ENCODE assay signal across 15 cellular contexts in the genomic region with DNA sequence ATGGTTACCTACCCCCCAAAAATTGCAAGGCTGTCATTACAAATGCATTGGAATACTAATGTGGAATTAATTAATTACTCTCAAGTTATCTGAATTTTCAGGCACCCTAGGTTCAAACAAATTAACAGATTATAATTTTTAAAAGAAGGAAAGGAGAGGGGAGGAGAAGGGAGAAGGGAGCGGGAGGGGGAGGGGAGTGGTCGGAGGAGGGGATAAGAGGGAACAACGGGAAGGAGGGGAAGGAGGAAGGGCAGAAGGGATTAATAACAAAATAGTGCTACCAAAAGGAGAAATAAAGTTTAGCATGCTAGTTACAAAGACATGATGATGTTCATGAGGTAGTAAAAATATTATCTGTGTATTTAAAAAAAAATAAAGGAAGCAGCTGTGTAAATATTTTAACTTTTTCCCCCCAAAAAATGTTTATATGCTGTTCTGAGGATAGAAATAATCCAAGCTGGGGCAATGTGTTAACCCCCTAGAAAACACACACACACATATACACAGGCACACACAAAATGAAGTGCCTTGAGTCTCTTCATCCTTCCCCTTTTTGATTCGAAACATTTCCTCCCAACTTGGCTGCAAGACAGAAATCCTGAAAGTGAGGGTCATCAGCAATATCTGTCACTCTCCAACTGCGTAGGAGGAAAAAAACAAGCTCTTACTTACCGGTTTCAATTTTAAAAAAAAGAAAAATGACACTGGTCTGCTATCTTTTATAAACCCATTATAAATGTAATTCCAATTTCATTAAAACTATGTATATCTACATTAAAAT. TPM values are rescaled to one million over a fixed set of nuclear protein-coding genes. Genes with fewer than 3 reads are reported as not detected.
A peak's percentile ranks its signal among the peaks of the same experiment; 100 is the strongest.
DNase-seq lines count a peak whose midpoint lies in the region; ATAC-seq, FAIRE-seq and TF ChIP-seq lines count a peak whose summit lies in the region.
"Had no signal": no experiment of that assay in that cellular context is flagged by ENCODE, and none has a peak within 500 bp of the region (broad histone marks: within the 10 kb centered on the region; RNA-seq: fewer than 3 reads in every experiment).

No MANE protein-coding gene starts in this region.

- BruUV-seq in endothelial cell of umbilical vein (replicated peaks; lab: Mats Ljungman, UMichigan): no TSS peak

- peak overlapping the region; percentile 45 for H3K4me3 Mint-ChIP-seq in GM23338
- no peak overlapping the region for H3K4me3 Mint-ChIP-seq in osteocyte (ENCODE audit: unreplicated experiment)
- H3K4me3 Mint-ChIP-seq in activated CD8-positive, alpha-beta memory T cell treated with anti-CD3 and anti-CD28 coated beads, Interleukin-2, amount 10 ng/mL, durations not matched to agents 7 days and 5 days: no peak overlapping the region
- H3K4me3 Mint-ChIP-seq: activated CD4-positive, alpha-beta memory T cell treated with anti-CD3 and anti-CD28 coated beads for 36 hours; activated naive CD8-positive, alpha-beta T cell treated with anti-CD3 and anti-CD28 coated beads, Interleukin-2, amount 10 ng/mL, durations not matched to agents 7 days and 5 days; naive thymus-derived CD4-positive, alpha-beta T cell had no signal

- H3K9me2 ChIP-seq in GM23338 (ENCODE audit: insufficient read depth): peaks cover 4% of the 10 kb centered on the region; the same call in 1 of the 2 replicates
- no peaks in the 10 kb centered on the region for H3K9me2 ChIP-seq in OCI-LY1 (ENCODE audit: low read depth, low read length)

- no peaks in the 10 kb centered on the region for H3K27me3 ChIP-seq in GM23338 (ENCODE audit: insufficient read depth)
- H3K27me3 ChIP-seq in OCI-LY1 (ENCODE audit: insufficient read depth, low read length): no peaks in the 10 kb centered on the region
- H3K27me3 ChIP-seq in endothelial cell of umbilical vein (ENCODE audit: control insufficient read depth in 2 of 2, insufficient read depth in 2 of 2, low read length in 2 of 2): no peaks in the 10 kb centered on the region
- no peaks in the 10 kb centered on the region for H3K27me3 ChIP-seq in tibial artery

- H3K9ac ChIP-seq in OCI-LY1 (ENCODE audit: low read length) (no peak overlapping the region), endothelial cell of umbilical vein (replicated peaks; ENCODE audit: extremely low read depth, insufficient read depth, low read length) (no peak overlapping the region)

- H3K36me3 ChIP-seq in GM23338 (ENCODE audit: insufficient read depth): no peaks in the 10 kb centered on the region
- no peaks in the 10 kb centered on the region for H3K36me3 ChIP-seq in OCI-LY1 (ENCODE audit: insufficient read depth, low read length)
- no peaks in the 10 kb centered on the region for H3K36me3 ChIP-seq in endothelial cell of umbilical vein (ENCODE audit: control insufficient read depth in 2 of 2, extremely low read depth in 1 of 2, insufficient read depth in 2 of 2, low read length in 2 of 2)
- H3K36me3 ChIP-seq in tibial artery: no peaks in the 10 kb centered on the region

- H3K4me1 Mint-ChIP-seq in GM23338 (peaks cover 72% of the 10 kb centered on the region), osteocyte (ENCODE audit: unreplicated experiment) (peaks cover 42% of the 10 kb centered on the region)
- peaks cover 13% of the 10 kb centered on the region for H3K4me1 Mint-ChIP-seq in activated CD8-positive, alpha-beta memory T cell treated with anti-CD3 and anti-CD28 coated beads, Interleukin-2, amount 10 ng/mL, durations not matched to agents 7 days and 5 days

- H3K4me3 ChIP-seq in GM23338 (no peak overlapping the region), OCI-LY1 (ENCODE audit: low read depth, low read length, poor library complexity, severe bottlenecking) (no peak overlapping the region), endothelial cell of umbilical vein (replicated peaks in 1 of 3; ENCODE audit: insufficient read depth in 1 of 3, low read depth in 1 of 3, low read length in 3 of 3) (no peak overlapping the region), tibial artery (no peak overlapping the region)

- DNase-seq in GM23338 (ENCODE audit: low spot score) (peak; percentile 34), endothelial cell of umbilical vein (ENCODE audit: low read depth, low spot score) (peak; percentile 49), osteocyte (ENCODE audit: extremely low spot score, unreplicated experiment) (no peak), tibial artery (no peak)
- no peak for DNase-seq in stimulated activated CD8-positive, alpha-beta memory T cell treated with anti-CD3 and anti-CD28 coated beads, Interleukin-4, amount 100 ng/mL, for 48 hours
- DNase-seq in activated CD8-positive, alpha-beta memory T cell treated with anti-CD3 and anti-CD28 coated beads, Interleukin-2, amount 10 ng/mL, durations not matched to agents 7 days and 5 days: no peak
- DNase-seq: activated CD4-positive, alpha-beta memory T cell treated with anti-CD3 and anti-CD28 coated beads for 36 hours; activated naive CD8-positive, alpha-beta T cell treated with anti-CD3 and anti-CD28 coated beads, Interleukin-2, amount 10 ng/mL, durations not matched to agents 7 days and 5 days; naive thymus-derived CD4-positive, alpha-beta T cell; NCI-H1048; NCI-H510A treated with DMSO at 0.1 percent for 48 hours; stimulated activated CD4-positive, alpha-beta T cell treated with anti-CD3 and anti-CD28 coated beads, Interleukin-15, amount 100 ng/mL, for 24 hours had no signal

- no peaks in the 10 kb centered on the region for H3K9me3 ChIP-seq in OCI-LY1 (ENCODE audit: low read length)
- H3K9me3 ChIP-seq in endothelial cell of umbilical vein (replicated peaks; ENCODE audit: control insufficient read depth, insufficient read depth, low read length): no peaks in the 10 kb centered on the region
- H3K9me3 ChIP-seq in tibial artery: no peaks in the 10 kb centered on the region

- H3K9me1 ChIP-seq in endothelial cell of umbilical vein (replicated peaks; ENCODE audit: control insufficient read depth, extremely low read depth, insufficient read depth, low read length): no peaks in the 10 kb centered on the region

- H3K27me3 Mint-ChIP-seq in GM23338 (ENCODE audit: insufficient read depth, low read depth, poor library complexity) (peaks cover 2% of the 10 kb centered on the region), osteocyte (ENCODE audit: unreplicated experiment) (no peaks in the 10 kb centered on the region)
- no peaks in the 10 kb centered on the region for H3K27me3 Mint-ChIP-seq in activated CD8-positive, alpha-beta memory T cell treated with anti-CD3 and anti-CD28 coated beads, Interleukin-2, amount 10 ng/mL, durations not matched to agents 7 days and 5 days
- H3K27me3 Mint-ChIP-seq: activated CD4-positive, alpha-beta memory T cell treated with anti-CD3 and anti-CD28 coated beads for 36 hours had no signal

- intact Hi-C loops in endothelial cell of umbilical vein (cut with micrococcal nuclease): no loop called here
- intact Hi-C loops in tibial artery (cut with DNase I; ENCODE audit: low total_unique reads): no loop called here

- CTCF ChIA-PET in endothelial cell of umbilical vein (lab: Charles Lee): interaction anchor here (0.6 kb wide), 1 partner anchor 9 kb away, joined by 3 read pairs; no protein-coding TSS in a partner anchor
- CTCF ChIA-PET in activated CD8-positive, alpha-beta memory T cell treated with anti-CD3 and anti-CD28 coated beads, Interleukin-2, amount 10 ng/mL, durations not matched to agents 7 days and 5 days (lab: Charles Lee): no interaction called here

- peak overlapping the region; percentile 9; the same call in 1 of the 2 replicates for H3K4me2 ChIP-seq in GM23338
- peak overlapping the region; percentile 41; the same call in 1 of the 2 replicates for H3K4me2 ChIP-seq in OCI-LY1 (ENCODE audit: low read length)
- H3K4me2 ChIP-seq in endothelial cell of umbilical vein (ENCODE audit: insufficient read depth, low read length): no peak overlapping the region

- H3K4me1 ChIP-seq in GM23338 (ENCODE audit: insufficient read depth) (peaks cover 66% of the 10 kb centered on the region), OCI-LY1 (ENCODE audit: insufficient read depth, low read length, severe bottlenecking) (peaks cover 34% of the 10 kb centered on the region), endothelial cell of umbilical vein (ENCODE audit: control insufficient read depth, extremely low read depth, insufficient read depth, low read length) (peaks cover 8% of the 10 kb centered on the region), tibial artery (peaks cover 0 to 49% (median 20%) of the 10 kb centered on the region in 4 donors)

- H3K27ac Mint-ChIP-seq in GM23338: 0 out of 2 replicates have a peak overlapping the region, but pooled peaks have one; percentile 32
- H3K27ac Mint-ChIP-seq in osteocyte (ENCODE audit: unreplicated experiment): peak overlapping the region; percentile 52
- H3K27ac Mint-ChIP-seq in activated CD8-positive, alpha-beta memory T cell treated with anti-CD3 and anti-CD28 coated beads, Interleukin-2, amount 10 ng/mL, durations not matched to agents 7 days and 5 days: no peak overlapping the region
- H3K27ac Mint-ChIP-seq: activated CD4-positive, alpha-beta memory T cell treated with anti-CD3 and anti-CD28 coated beads for 36 hours; activated naive CD8-positive, alpha-beta T cell treated with anti-CD3 and anti-CD28 coated beads, Interleukin-2, amount 10 ng/mL, durations not matched to agents 7 days and 5 days had no signal

- H3K36me3 Mint-ChIP-seq in GM23338 (ENCODE audit: low read depth) (no peaks in the 10 kb centered on the region; the same call in 2 of the 3 replicates), osteocyte (ENCODE audit: unreplicated experiment) (no peaks in the 10 kb centered on the region)
- peaks cover 3% of the 10 kb centered on the region for H3K36me3 Mint-ChIP-seq in activated CD8-positive, alpha-beta memory T cell treated with anti-CD3 and anti-CD28 coated beads, Interleukin-2, amount 10 ng/mL, durations not matched to agents 7 days and 5 days
- H3K36me3 Mint-ChIP-seq: activated CD4-positive, alpha-beta memory T cell treated with anti-CD3 and anti-CD28 coated beads for 36 hours had no signal

- H3F3A ChIP-seq in GM23338 (replicated peaks; ENCODE audit: low read depth): no peaks in the 10 kb centered on the region
- H3F3A ChIP-seq in OCI-LY1 (ENCODE audit: insufficient read depth, low read length): no peaks in the 10 kb centered on the region

- H3K27ac ChIP-seq in GM23338 (ENCODE audit: low read depth): no peak overlapping the region
- no peak overlapping the region for H3K27ac ChIP-seq in OCI-LY1 (ENCODE audit: low read depth, low read length, poor library complexity, severe bottlenecking)
- no peak overlapping the region for H3K27ac ChIP-seq in endothelial cell of umbilical vein (ENCODE audit: insufficient read depth, low read depth, low read length)
- H3K27ac ChIP-seq in tibial artery: no peak overlapping the region

- ATAC-seq in GM23338 (peak; percentile 64), HG03460 (IDR thresholded peaks at IDR 0.05; ENCODE audit: unreplicated experiment) (no peak)
- ATAC-seq in activated CD8-positive, alpha-beta memory T cell treated with anti-CD3 and anti-CD28 coated beads, Interleukin-2, amount 10 ng/mL, durations not matched to agents 7 days and 5 days: no peak
- ATAC-seq: naive thymus-derived CD4-positive, alpha-beta T cell had no signal

- POLR2A ChIA-PET in endothelial cell of umbilical vein (lab: Charles Lee): no interaction called here

- H2AFZ ChIP-seq in GM23338: no peak overlapping the region
- no peak overlapping the region for H2AFZ ChIP-seq in OCI-LY1 (ENCODE audit: low read length)
- H2AFZ ChIP-seq in endothelial cell of umbilical vein (ENCODE audit: low read depth, low read length): no peak overlapping the region

- H3K9me3 Mint-ChIP-seq in GM23338 (no peaks in the 10 kb centered on the region), osteocyte (ENCODE audit: unreplicated experiment) (no peaks in the 10 kb centered on the region)
- peaks cover 1% of the 10 kb centered on the region for H3K9me3 Mint-ChIP-seq in activated CD8-positive, alpha-beta memory T cell treated with anti-CD3 and anti-CD28 coated beads, Interleukin-2, amount 10 ng/mL, durations not matched to agents 7 days and 5 days (ENCODE audit: low read depth)
- H3K9me3 Mint-ChIP-seq: activated CD4-positive, alpha-beta memory T cell treated with anti-CD3 and anti-CD28 coated beads for 36 hours; activated naive CD8-positive, alpha-beta T cell treated with anti-CD3 and anti-CD28 coated beads, Interleukin-2, amount 10 ng/mL, durations not matched to agents 7 days and 5 days had no signal

- dilution Hi-C loops in endothelial cell of umbilical vein (cut with MboI; ENCODE audit: extremely low pct_ligation_motif_present, low sequenced_read_pairs): no loop called here

- TF ChIP-seq POLR2A in endothelial cell of umbilical vein (IDR thresholded peaks at IDR 0.05; ENCODE audit: low read depth, low read length): no peak

- H3K79me2 ChIP-seq in GM23338 (replicated peaks; ENCODE audit: insufficient read depth) (peaks cover 9% of the 10 kb centered on the region), OCI-LY1 (ENCODE audit: insufficient read depth, low read length) (peaks cover 37% of the 10 kb centered on the region), endothelial cell of umbilical vein (ENCODE audit: control insufficient read depth, insufficient read depth, low read length) (no peaks in the 10 kb centered on the region)

- H4K20me1 ChIP-seq in GM23338 (replicated peaks; ENCODE audit: insufficient read depth): no peaks in the 10 kb centered on the region
- no peaks in the 10 kb centered on the region for H4K20me1 ChIP-seq in OCI-LY1 (ENCODE audit: insufficient read depth, low read length)
- peaks cover 3% of the 10 kb centered on the region for H4K20me1 ChIP-seq in endothelial cell of umbilical vein (replicated peaks; ENCODE audit: control insufficient read depth, extremely low read depth, insufficient read depth, low read length)

- FAIRE-seq in endothelial cell of umbilical vein (lab: Jason Lieb, UNC): no peak
- FAIRE-seq: D721Med had no signal

- TF ChIP-seq CTCF in GM23338 (conservative IDR thresholded peaks at IDR 0.05; ENCODE audit: low read depth in 2 of 2): no peak
- no peak for TF ChIP-seq CTCF in OCI-LY1 (IDR thresholded peaks at IDR 0.05; ENCODE audit: low read length)
- TF ChIP-seq CTCF in endothelial cell of umbilical vein (IDR thresholded peaks at IDR 0.05; ENCODE audit: extremely low read depth in 1 of 2, insufficient read depth in 1 of 2, low read depth in 1 of 2, low read length in 2 of 2): no peak
- TF ChIP-seq CTCF in osteocyte (IDR thresholded peaks at IDR 0.05): no peak
- no peak for TF ChIP-seq CTCF in tibial artery (IDR thresholded peaks at IDR 0.05)

RNA-seq across cellular contexts. Expression of a gene that starts 58.8 kb away (rescaled TPM):
- 26.8 and 27.0 TPM in 2 replicates for total RNA-seq in GM23338 (2014; rRNA removed; shearing (Covaris generic))
- 36.5 and 45.2 TPM in 2 replicates for polyA plus RNA-seq in GM23338 (2016; fragmentation: Nextera tagmentation; extraction: Ambion mirVana)
- total RNA-seq in endothelial cell of umbilical vein: 40.3 and 43.3 TPM in 2 replicates
- 6.6 and 7.0 TPM in 2 replicates for polyA plus RNA-seq in endothelial cell of umbilical vein
- polyA plus RNA-seq in endothelial cell of umbilical vein (2011; cell fraction: cytosol; rRNA removed): 10.2 and 11.0 TPM in 2 replicates
- polyA plus RNA-seq in endothelial cell of umbilical vein (2011; cell fraction: nucleus; rRNA removed): 10.2 and 12.8 TPM in 2 replicates
- 19.3 and 28.7 TPM in 2 replicates for polyA plus RNA-seq in endothelial cell of umbilical vein (2012)
- polyA minus RNA-seq in endothelial cell of umbilical vein: 27.6 and 28.4 TPM in 2 replicates
- polyA minus RNA-seq in endothelial cell of umbilical vein (2011; cell fraction: cytosol; rRNA and poly(A)+ RNA removed): 13.1 TPM
- 38.2 and 50.4 TPM in 2 replicates for polyA minus RNA-seq in endothelial cell of umbilical vein (2011; cell fraction: nucleus; rRNA and poly(A)+ RNA removed)
- total RNA-seq in osteocyte: 40.5 and 41.5 TPM in 2 replicates
- total RNA-seq in activated CD8-positive, alpha-beta memory T cell treated with anti-CD3 and anti-CD28 coated beads, Interleukin-2, amount 10 ng/mL, durations not matched to agents 7 days and 5 days: 10 to 100 TPM; 30.4 to 50.9 TPM

Comparison
In these comparisons a context has a peak if more than half of its experiments do, and no peak if none do; other contexts are left out.
1. DNase-seq: peak in GM23338 (single experiment) and endothelial cell of umbilical vein (single experiment); none in osteocyte (single experiment), stimulated activated CD8-positive, alpha-beta memory T cell treated with anti-CD3 and anti-CD28 coated beads, Interleukin-4, amount 100 ng/mL, for 48 hours (single experiment), tibial artery (0 of 2) and activated CD8-positive, alpha-beta memory T cell treated with anti-CD3 and anti-CD28 coated beads, Interleukin-2, amount 10 ng/mL, durations not matched to agents 7 days and 5 days (single experiment).